21 cellular contexts compared by ENCODE assay signal in genomic region chr17:16283705-16284104, GRCh38.
DNase-seq lines count a peak whose midpoint lies in the region; FAIRE-seq and TF ChIP-seq lines count a peak whose summit lies in the region.
"Had no signal": no experiment of that assay in that cellular context is flagged by ENCODE, and none has a peak within 500 bp of the region (broad histone marks: within the 10 kb centered on the region; RNA-seq: fewer than 3 reads in every experiment).

No MANE protein-coding gene starts in this region.

- peak; percentile 42 for DNase-seq in AG10803 (ENCODE audit: low read depth)
- DNase-seq in M059J (ENCODE audit: low read depth): peak; percentile 32
- peak; percentile 59 for DNase-seq in bronchial epithelial cell (ENCODE audit: low read depth)
- DNase-seq in lung microvascular endothelial cell (ENCODE audit: low read depth in 2 of 2): peak; percentile 40 to 84
- DNase-seq in coronary artery (ENCODE audit: low spot score): no peak
- DNase-seq in medulla oblongata (ENCODE audit: extremely low spot score): no peak
- no peak for DNase-seq in NCI-H2196 (lab: John Stamatoyannopoulos, UW; ENCODE audit: unreplicated experiment)
- no peak for DNase-seq in NCI-H748 treated with DMSO at 0.1 percent for 48 hours (lab: John Stamatoyannopoulos, UW)
- DNase-seq: activated CD4-positive, alpha-beta T cell treated with anti-CD3 and anti-CD28 coated beads for 1 hour; activated naive CD8-positive, alpha-beta T cell treated with anti-CD3 and anti-CD28 coated beads for 36 hours; CD4-positive, alpha-beta memory T cell; DMS79; head of caudate nucleus; left lung; mucosa of descending colon; NCI-H1436 treated with DMSO at 0.1 percent for 48 hours; NCI-H2171; PC-9; T1000; uterus had no signal

- H3K27me3 ChIP-seq in bronchial epithelial cell (ENCODE audit: control insufficient read depth, insufficient read depth, low read length): no peaks in the 10 kb centered on the region
- H3K27me3 ChIP-seq: left lung, uterus had no signal

- no peak overlapping the region for H3K27ac ChIP-seq in coronary artery
- H3K27ac ChIP-seq: left lung, PC-9 had no signal

- H3K4me3 ChIP-seq in AG10803 (ENCODE audit: low read length): no peak overlapping the region
- H3K4me3 ChIP-seq in bronchial epithelial cell (ENCODE audit: low read depth, low read length): no peak overlapping the region
- no peak overlapping the region for H3K4me3 ChIP-seq in coronary artery
- H3K4me3 ChIP-seq: GM23338, left lung, mucosa of descending colon, PC-9, uterus had no signal

- FAIRE-seq in bronchial epithelial cell (lab: Jason Lieb, UNC): no peak

- no peaks in the 10 kb centered on the region for H3K36me3 ChIP-seq in bronchial epithelial cell (ENCODE audit: control insufficient read depth, insufficient read depth, low read length)
- H3K36me3 ChIP-seq: left lung, uterus had no signal

- TF ChIP-seq CTCF in AG10803 (conservative IDR thresholded peaks at IDR 0.05; ENCODE audit: low read length) (no peak), bronchial epithelial cell (IDR thresholded peaks at IDR 0.05; ENCODE audit: insufficient read depth, low read length, severe bottlenecking) (no peak), coronary artery (IDR thresholded peaks at IDR 0.05) (no peak)

Comparison
In these comparisons a context has a peak if more than half of its experiments do, and no peak if none do; other contexts are left out.
1. DNase-seq: peak in AG10803 (single experiment), M059J (single experiment), bronchial epithelial cell (single experiment) and lung microvascular endothelial cell (2 of 2); none in coronary artery (single experiment), medulla oblongata (single experiment), NCI-H2196 (single experiment) and NCI-H748 treated with DMSO at 0.1 percent for 48 hours (single experiment).